ENCODE assay signal across 8 cellular contexts in genomic region chr21:42010507-42011493, GRCh38. TPM values are rescaled to one million over a fixed set of nuclear protein-coding genes. Genes with fewer than 3 reads are reported as not detected.
DNase-seq lines count a peak whose midpoint lies in the region; ATAC-seq, FAIRE-seq and TF ChIP-seq lines count a peak whose summit lies in the region.

No MANE protein-coding gene starts in this region.

- H3K4me3 ChIP-seq in GM06990 (replicated peaks; ENCODE audit: low read depth, low read length) (peak overlapping the region; percentile 85), SJCRH30 (peak overlapping the region; percentile 76), bronchial epithelial cell (ENCODE audit: low read depth, low read length) (peak overlapping the region; percentile 51), kidney epithelial cell (ENCODE audit: low read depth, low read length) (peak overlapping the region; percentile 71)

- ATAC-seq in HG03571 (IDR thresholded peaks at IDR 0.05; ENCODE audit: unreplicated experiment) = peak; percentile 23

- TF ChIP-seq CTCF in GM06990 (IDR thresholded peaks at IDR 0.05; ENCODE audit: insufficient read depth, low read length, poor library complexity, severe bottlenecking) (peak; percentile 15), GM20000 (IDR thresholded peaks at IDR 0.05; ENCODE audit: extremely low read depth, missing control alignments) (no peak), bronchial epithelial cell (IDR thresholded peaks at IDR 0.05; ENCODE audit: insufficient read depth, low read length, severe bottlenecking) (no peak), kidney epithelial cell (IDR thresholded peaks at IDR 0.05; ENCODE audit: insufficient read depth, low read length, poor library complexity, severe bottlenecking) (no peak)

- H3K27me3 ChIP-seq in GM06990 (replicated peaks; ENCODE audit: control insufficient read depth, insufficient read depth, low read length) = no peaks in the 10 kb centered on the region
- H3K27me3 ChIP-seq in SJCRH30 = no peaks in the 10 kb centered on the region
- no peaks in the 10 kb centered on the region for H3K27me3 ChIP-seq in bronchial epithelial cell (ENCODE audit: control insufficient read depth, insufficient read depth, low read length)
- no peaks in the 10 kb centered on the region for H3K27me3 ChIP-seq in kidney epithelial cell (ENCODE audit: control insufficient read depth, insufficient read depth, low read length)

- H3K9me3 ChIP-seq in SJCRH30 (replicated peaks) = no peaks in the 10 kb centered on the region

- H3K36me3 ChIP-seq in GM06990 (ENCODE audit: control insufficient read depth, insufficient read depth, low read length) (no peaks in the 10 kb centered on the region), SJCRH30 (peaks cover 11% of the 10 kb centered on the region), bronchial epithelial cell (ENCODE audit: control insufficient read depth, insufficient read depth, low read length) (peaks cover 1% of the 10 kb centered on the region), kidney epithelial cell (ENCODE audit: control insufficient read depth, insufficient read depth, low read length) (no peaks in the 10 kb centered on the region)

- peaks cover 23% of the 10 kb centered on the region for H3K4me1 ChIP-seq in SJCRH30

- FAIRE-seq in bronchial epithelial cell (lab: Jason Lieb, UNC) = no peak

- peak overlapping the region; percentile 77 for H3K27ac ChIP-seq in SJCRH30

- DNase-seq in GM06990 (ENCODE audit: extremely low read depth, insufficient read length) (no peak), GM20000 (ENCODE audit: low spot score) (peak; percentile 44), SJCRH30 (peak; percentile 40 to 46), bronchial epithelial cell (ENCODE audit: low read depth) (no peak), kidney epithelial cell (ENCODE audit: low read depth) (no peak), middle frontal gyrus (ENCODE audit: extremely low spot score, low spot score) (no peak)
- DNase-seq in stimulated activated CD8-positive, alpha-beta memory T cell treated with anti-CD3 and anti-CD28 coated beads, Interleukin-12 subunit alpha, Interleukin-12 subunit beta, amount 100 ng/mL, for 1 hour (ENCODE audit: low read depth) = peak; percentile 4

RNA-seq across cellular contexts. Expression of gene ZBTB21, which starts 0.6 kb away (rescaled TPM):
- 20.5 and 25.7 TPM in 2 replicates for total RNA-seq in SJCRH30 (2014; rRNA removed; shearing (Covaris generic))
- total RNA-seq in bronchial epithelial cell (6.6 and 12.5 TPM in 2 replicates), kidney epithelial cell (13.1 and 13.8 TPM in 2 replicates)

RNA-seq across cellular contexts. Expression of gene C2CD2, which starts 57.0 kb away (rescaled TPM):
- total RNA-seq in SJCRH30 (2014; rRNA removed; shearing (Covaris generic)) = 14.1 and 14.5 TPM in 2 replicates
- total RNA-seq in bronchial epithelial cell = 6.6 and 16.6 TPM in 2 replicates
- total RNA-seq in kidney epithelial cell = 15.8 and 20.8 TPM in 2 replicates

Comparison
In these comparisons a context has a peak if more than half of its experiments do, and no peak if none do; other contexts are left out.
1. DNase-seq: peak in GM20000 (single experiment), SJCRH30 (2 of 2) and stimulated activated CD8-positive, alpha-beta memory T cell treated with anti-CD3 and anti-CD28 coated beads, Interleukin-12 subunit alpha, Interleukin-12 subunit beta, amount 100 ng/mL, for 1 hour (single experiment); none in GM06990 (single experiment), bronchial epithelial cell (single experiment), kidney epithelial cell (single experiment) and middle frontal gyrus (single experiment).
2. Peak in every context shown above with its lines, with median percentiles within 50 percentile points of each other: H3K4me3 ChIP-seq.